21 cellular contexts compared by ENCODE assay signal in genomic region chr5:146643805-146644204, GRCh38.
A peak's percentile ranks its signal among the peaks of the same experiment; 100 is the strongest.
DNase-seq lines count a peak whose midpoint lies in the region; ATAC-seq and TF ChIP-seq lines count a peak whose summit lies in the region.
"Had no signal": no experiment of that assay in that cellular context is flagged by ENCODE, and none has a peak within 500 bp of the region (broad histone marks: within the 10 kb centered on the region; RNA-seq: fewer than 3 reads in every experiment).

No MANE protein-coding gene starts in this region.

- ATAC-seq in right lobe of liver: peak; percentile 31 to 59 (median 53)
- no peak for ATAC-seq in HG03460 (IDR thresholded peaks at IDR 0.05; ENCODE audit: unreplicated experiment)
- ATAC-seq: T-cell had no signal

- H3K4me3 ChIP-seq in right lobe of liver: no peak overlapping the region
- H3K4me3 ChIP-seq: SJSA1 had no signal

- BruUV-seq in Calu3 (replicated peaks; lab: Mats Ljungman, UMichigan): no TSS peak

- H3K9me3 ChIP-seq in right lobe of liver: no peaks in the 10 kb centered on the region
- H3K9me3 ChIP-seq: SJSA1 had no signal

- H3K4me3 Mint-ChIP-seq in Calu3 (ENCODE audit: low read depth, unreplicated experiment): no peak overlapping the region
- H3K4me3 Mint-ChIP-seq: T-cell had no signal

- no peaks in the 10 kb centered on the region for H3K9me3 Mint-ChIP-seq in Calu3 (ENCODE audit: low read depth, unreplicated experiment)
- H3K9me3 Mint-ChIP-seq: T-cell had no signal

- peak; percentile 27 for DNase-seq in NCI-H1092 treated with DMSO at 0.1 percent for 48 hours (lab: John Stamatoyannopoulos, UW)
- DNase-seq in NCI-H1092 (lab: John Stamatoyannopoulos, UW): no peak
- DNase-seq in Calu3: peak; percentile 30
- peak; percentile 13 for DNase-seq in NCI-H69 (lab: John Stamatoyannopoulos, UW)
- no peak for DNase-seq in right lobe of liver
- no peak for DNase-seq in GM10248 (ENCODE audit: extremely low spot score)
- no peak for DNase-seq in ureter (ENCODE audit: low spot score)
- DNase-seq: 8988T, ACHN, DMS53, KBM-7, MV-4-11, NCI-H1417 treated with DMSO at 0.1 percent for 48 hours, NCI-H1694 treated with DMSO at 0.1 percent for 48 hours, NCI-H2081 treated with DMSO at 0.1 percent for 48 hours, NCI-H82, Right ventricle myocardium superior, RPMI8226, T-cell had no signal

- H3K27ac Mint-ChIP-seq in Calu3 (ENCODE audit: unreplicated experiment): no peak overlapping the region
- H3K27ac Mint-ChIP-seq: T-cell had no signal

- no peak overlapping the region for H3K27ac ChIP-seq in right lobe of liver
- H3K27ac ChIP-seq: SJSA1 had no signal

- H3K36me3 Mint-ChIP-seq in Calu3 (ENCODE audit: insufficient read depth, unreplicated experiment): no peaks in the 10 kb centered on the region

- H3K4me1 Mint-ChIP-seq in Calu3 (ENCODE audit: low read depth, unreplicated experiment): no peaks in the 10 kb centered on the region
- H3K4me1 Mint-ChIP-seq: T-cell had no signal

- H3K36me3 ChIP-seq in right lobe of liver: no peaks in the 10 kb centered on the region
- H3K36me3 ChIP-seq: SJSA1 had no signal

- CTCF ChIA-PET in Calu3 (lab: Charles Lee): no interaction called here
- CTCF ChIA-PET in GM10248 (lab: Yijun Ruan, JAX): no interaction called here

- POLR2A ChIA-PET in GM10248 (lab: Yijun Ruan, JAX): no interaction called here

- peaks cover 26% of the 10 kb centered on the region for H3K27me3 Mint-ChIP-seq in Calu3 (ENCODE audit: unreplicated experiment)

- TF ChIP-seq POLR2A in right lobe of liver (IDR thresholded peaks at IDR 0.05): no peak

- 30% methylated on average over 3 of the region's 3 CpGs for WGBS in right lobe of liver (ENCODE audit: insufficient coverage, low coverage, low lambda C conversion rate, missing lambda C conversion rate)

- no peaks in the 10 kb centered on the region for H3K27me3 ChIP-seq in right lobe of liver
- H3K27me3 ChIP-seq: SJSA1 had no signal

- intact Hi-C loops in Calu3 (cut with micrococcal nuclease; ENCODE audit: unreplicated experiment): loop anchor here (5.0 kb wide), 1 partner anchor 102 kb away; no protein-coding TSS in a partner anchor
- intact Hi-C loops in right lobe of liver (cut with DNase I): no loop called here

- H3K4me1 ChIP-seq in right lobe of liver: peaks cover 0 to 17% (median 0%) of the 10 kb centered on the region in 4 donors
- H3K4me1 ChIP-seq: SJSA1 had no signal

- no peak for TF ChIP-seq CTCF in Calu3 (IDR thresholded peaks at IDR 0.05; ENCODE audit: unreplicated experiment)
- no peak for TF ChIP-seq CTCF in right lobe of liver (IDR thresholded peaks at IDR 0.05)
- TF ChIP-seq CTCF in GM10248 (IDR thresholded peaks at IDR 0.05; ENCODE audit: control extremely low read depth, extremely low read depth, low read depth, missing control alignments): no peak

Comparison
In these comparisons a context has a peak if more than half of its experiments do, and no peak if none do; other contexts are left out.
1. DNase-seq: peak in NCI-H1092 treated with DMSO at 0.1 percent for 48 hours (single experiment), Calu3 (single experiment) and NCI-H69 (single experiment); none in NCI-H1092 (single experiment), right lobe of liver (0 of 3), GM10248 (single experiment) and ureter (single experiment).